ENCODE assay signal across 11 cellular contexts in the genomic region with DNA sequence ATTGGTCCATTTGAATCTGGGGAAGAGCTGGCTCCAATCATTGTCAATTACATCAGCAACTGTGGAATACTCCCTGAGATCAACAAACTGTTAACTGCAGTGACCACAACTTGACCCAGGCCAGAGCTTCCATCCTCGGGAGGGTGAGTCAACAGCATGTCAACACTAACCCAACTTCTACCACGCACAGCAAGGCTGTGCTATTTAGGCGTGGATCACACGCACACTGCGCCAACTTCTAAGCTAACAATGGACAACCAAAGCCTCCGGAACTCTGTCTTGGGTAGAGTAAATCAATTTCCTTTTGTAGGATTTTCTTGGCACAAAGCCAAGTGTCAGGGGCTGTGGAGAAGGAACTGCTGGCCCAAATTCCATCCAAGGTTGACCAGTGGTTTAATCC. TPM values are rescaled to one million over a fixed set of nuclear protein-coding genes. Genes with fewer than 3 reads are reported as not detected.
DNase-seq lines count a peak whose midpoint lies in the region; ATAC-seq and TF ChIP-seq lines count a peak whose summit lies in the region.
"Had no signal": no experiment of that assay in that cellular context is flagged by ENCODE, and none has a peak within 500 bp of the region (broad histone marks: within the 10 kb centered on the region; RNA-seq: fewer than 3 reads in every experiment).

No MANE protein-coding gene starts in this region.

- no peak for TF ChIP-seq CTCF in Panc1 (IDR thresholded peaks at IDR 0.05)

- CTCF ChIA-PET in Panc1 (lab: Charles Lee): interaction anchor here (0.6 kb wide), 1 partner anchor 28 kb away, joined by 4 read pairs; no protein-coding TSS in a partner anchor
- CTCF ChIA-PET in activated CD4-positive, alpha-beta memory T cell treated with anti-CD3 and anti-CD28 coated beads for 36 hours (lab: Charles Lee): no interaction called here

- POLR2A ChIA-PET in Panc1 (lab: Charles Lee): no interaction called here
- POLR2A ChIA-PET in activated CD4-positive, alpha-beta memory T cell treated with anti-CD3 and anti-CD28 coated beads for 36 hours (lab: Charles Lee): no interaction called here

- H3K4me1 Mint-ChIP-seq in immature natural killer cell: no peaks in the 10 kb centered on the region
- H3K4me1 Mint-ChIP-seq in activated CD4-positive, alpha-beta memory T cell treated with anti-CD3 and anti-CD28 coated beads for 36 hours (ENCODE audit: low read depth): peaks cover 13% of the 10 kb centered on the region

- no peak overlapping the region for H3K4me3 Mint-ChIP-seq in immature natural killer cell
- H3K4me3 Mint-ChIP-seq in activated CD4-positive, alpha-beta memory T cell treated with anti-CD3 and anti-CD28 coated beads for 36 hours: no peak overlapping the region

- no peaks in the 10 kb centered on the region for H3K9me3 Mint-ChIP-seq in immature natural killer cell
- no peaks in the 10 kb centered on the region for H3K9me3 Mint-ChIP-seq in activated CD4-positive, alpha-beta memory T cell treated with anti-CD3 and anti-CD28 coated beads for 36 hours

- peak overlapping the region in 1 of 2 experiments; percentile 7; a peak in 2 of 4 replicates for H3K4me3 ChIP-seq in Panc1 (ENCODE audit: low read depth in 2 of 2, low read length in 2 of 2)
- H3K4me3 ChIP-seq: ascending aorta, skin epidermis had no signal

- no peaks in the 10 kb centered on the region for H3K9me3 ChIP-seq in Panc1 (ENCODE audit: control insufficient read depth, insufficient read depth, low read depth, low read length)
- H3K9me3 ChIP-seq: ascending aorta had no signal

- H3K27ac Mint-ChIP-seq in immature natural killer cell: no peak overlapping the region
- H3K27ac Mint-ChIP-seq in activated CD4-positive, alpha-beta memory T cell treated with anti-CD3 and anti-CD28 coated beads for 36 hours: no peak overlapping the region

- peaks cover 46% of the 10 kb centered on the region for H3K4me1 ChIP-seq in Panc1 (ENCODE audit: control insufficient read depth, insufficient read depth, low read length)

- BruUV-seq in Panc1 (replicated peaks; lab: Mats Ljungman, UMichigan): no TSS peak

- no peaks in the 10 kb centered on the region; the same call in 1 of the 2 replicates for H3K36me3 ChIP-seq in Panc1 (ENCODE audit: control insufficient read depth, insufficient read depth, low read length)
- H3K36me3 ChIP-seq: ascending aorta had no signal

- H3K27ac ChIP-seq in Panc1 (ENCODE audit: low read length): peak overlapping the region; percentile 78
- H3K27ac ChIP-seq: ascending aorta had no signal

- in situ Hi-C loops in Panc1 (cut with HindIII; ENCODE audit: low pct_unique_long_range_greater_than_20kb, low sequenced_read_pairs): no loop called here

- H3K36me3 Mint-ChIP-seq in immature natural killer cell: no peaks in the 10 kb centered on the region
- peaks cover 3% of the 10 kb centered on the region for H3K36me3 Mint-ChIP-seq in activated CD4-positive, alpha-beta memory T cell treated with anti-CD3 and anti-CD28 coated beads for 36 hours

- peak; percentile 65 for DNase-seq in GM03348 (ENCODE audit: low spot score)
- DNase-seq in Panc1 (ENCODE audit: low read depth, low spot score): peak; percentile 92
- DNase-seq in fibroblast of peridontal ligament (ENCODE audit: extremely low read depth): peak; percentile 98
- peak; percentile 82 for DNase-seq in posterior vena cava (ENCODE audit: low spot score)
- no peak for DNase-seq in immature natural killer cell
- no peak for DNase-seq in activated T-cell treated with anti-CD3 and anti-CD28 coated beads, Interleukin-2, amount 50 U/mL, for 1 hour
- DNase-seq in activated CD4-positive, alpha-beta memory T cell treated with anti-CD3 and anti-CD28 coated beads for 36 hours: no peak
- no peak for DNase-seq in NCI-H2171 treated with DMSO at 0.1 percent for 48 hours (lab: John Stamatoyannopoulos, UW)
- DNase-seq: NCI-H524 treated with DMSO at 0.1 percent for 48 hours had no signal

- ATAC-seq in Panc1: peak; percentile 98

- peaks cover 0 to 2% (median 0%) of the 10 kb centered on the region in 3 donors for H3K27me3 Mint-ChIP-seq in immature natural killer cell (ENCODE audit: low read depth in 3 of 3)
- no peaks in the 10 kb centered on the region for H3K27me3 Mint-ChIP-seq in activated CD4-positive, alpha-beta memory T cell treated with anti-CD3 and anti-CD28 coated beads for 36 hours

- no peaks in the 10 kb centered on the region for H3K27me3 ChIP-seq in Panc1 (ENCODE audit: control insufficient read depth, insufficient read depth, low read length)
- H3K27me3 ChIP-seq: ascending aorta had no signal

- intact Hi-C loops in Panc1 (cut with micrococcal nuclease; ENCODE audit: unreplicated experiment): no loop called here
- intact Hi-C loops in posterior vena cava (cut with DNase I): no loop called here
- intact Hi-C loops in activated CD4-positive, alpha-beta memory T cell treated with anti-CD3 and anti-CD28 coated beads for 36 hours (cut with micrococcal nuclease): no loop called here

RNA-seq across cellular contexts. Expression of a gene that starts 30.4 kb away (rescaled TPM):
- 542 TPM for total RNA-seq in Panc1 (2021; ENCODE audit: unreplicated experiment)
- 700 TPM for polyA plus RNA-seq in Panc1 (2012; ENCODE audit: insufficient read length)
- 100 to 1,000 TPM; 410 to 411 TPM for total RNA-seq in posterior vena cava
- 1 to 10 TPM; 1.4 to 2.4 (median 2.4) TPM for polyA plus RNA-seq in immature natural killer cell
- 10 to 100 TPM; 46.3 to 47.1 TPM for total RNA-seq in activated CD4-positive, alpha-beta memory T cell treated with anti-CD3 and anti-CD28 coated beads for 36 hours

Comparison
In these comparisons a context has a peak if more than half of its experiments do, and no peak if none do; other contexts are left out.
1. DNase-seq: peak in GM03348 (single experiment), Panc1 (single experiment), fibroblast of peridontal ligament (single experiment) and posterior vena cava (single experiment); none in immature natural killer cell (0 of 3), activated T-cell treated with anti-CD3 and anti-CD28 coated beads, Interleukin-2, amount 50 U/mL, for 1 hour (single experiment), activated CD4-positive, alpha-beta memory T cell treated with anti-CD3 and anti-CD28 coated beads for 36 hours (single experiment) and NCI-H2171 treated with DMSO at 0.1 percent for 48 hours (single experiment).
2. RNA of a gene that starts 30.4 kb away (total RNA-seq): 542 TPM in Panc1 (single experiment) and 410 to 411 TPM in posterior vena cava; 46.3 to 47.1 TPM in activated CD4-positive, alpha-beta memory T cell treated with anti-CD3 and anti-CD28 coated beads for 36 hours; every median in the first group is over 4 times any median in the second.